Comparison of ENCODE assay signal across 1 cellular context in the genomic region with DNA sequence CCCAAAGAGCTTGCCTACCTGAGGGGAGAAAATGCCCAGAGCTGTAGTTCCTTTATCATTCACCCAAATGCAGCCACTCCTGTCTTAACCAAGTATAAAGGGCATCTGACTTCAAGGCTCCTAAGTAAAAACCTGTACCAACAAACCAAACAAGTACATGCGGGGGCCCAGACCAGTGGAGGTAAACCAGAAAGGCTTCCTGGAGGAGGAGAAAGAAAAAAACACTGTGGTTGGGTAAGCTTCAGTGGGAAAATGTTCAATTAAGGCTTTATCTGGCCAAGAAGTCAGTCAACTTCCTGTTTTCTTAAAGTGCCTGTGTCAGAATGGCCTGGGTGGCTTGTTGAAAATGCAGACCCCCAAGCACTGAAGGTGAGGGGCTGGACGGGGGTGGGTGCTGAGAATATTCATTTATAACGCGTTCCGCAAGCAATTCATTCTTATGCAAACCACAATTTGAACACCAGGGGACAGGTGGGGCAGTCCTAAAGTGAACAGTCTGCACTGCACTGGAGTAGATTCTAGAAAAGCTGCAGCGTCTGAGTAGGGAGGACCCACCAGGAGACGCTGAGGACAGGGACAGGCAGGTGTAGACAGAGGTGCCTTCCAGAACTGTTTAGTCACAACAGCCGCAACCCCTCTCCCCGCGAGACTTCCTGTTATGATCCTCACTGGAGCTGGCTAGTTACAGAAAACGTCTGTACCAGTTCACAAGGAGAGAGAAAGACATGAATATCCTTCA.
TF ChIP-seq lines count a peak whose summit lies in the region.

No MANE protein-coding gene starts in this region.

TF ChIP-seq in IMR-90, 13 proteins besides CTCF, POLR2A, EP300 and RAD21 (continued from another document):
- no peak for TF ChIP-seq NFE2L2 (IDR thresholded peaks at IDR 0.05; ENCODE audit: low read depth, low read length)
- TF ChIP-seq, protein P1, sequence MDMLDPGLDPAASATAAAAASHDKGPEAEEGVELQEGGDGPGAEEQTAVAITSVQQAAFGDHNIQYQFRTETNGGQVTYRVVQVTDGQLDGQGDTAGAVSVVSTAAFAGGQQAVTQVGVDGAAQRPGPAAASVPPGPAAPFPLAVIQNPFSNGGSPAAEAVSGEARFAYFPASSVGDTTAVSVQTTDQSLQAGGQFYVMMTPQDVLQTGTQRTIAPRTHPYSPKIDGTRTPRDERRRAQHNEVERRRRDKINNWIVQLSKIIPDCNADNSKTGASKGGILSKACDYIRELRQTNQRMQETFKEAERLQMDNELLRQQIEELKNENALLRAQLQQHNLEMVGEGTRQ (IDR thresholded peaks at IDR 0.05; ENCODE audit: low read depth, low read length), result no peak
- TF ChIP-seq BHLHE40 (IDR thresholded peaks at IDR 0.05; ENCODE audit: low read depth, low read length), result no peak
- no peak for TF ChIP-seq MAFK (IDR thresholded peaks at IDR 0.05; ENCODE audit: low read depth, low read length)
- no peak for TF ChIP-seq SMC3 (IDR thresholded peaks at IDR 0.05; ENCODE audit: low read depth, low read length)
- TF ChIP-seq MAZ (IDR thresholded peaks at IDR 0.05; ENCODE audit: borderline replicate concordance, low read depth, low read length), result no peak
